Comparison of ENCODE assay signal across 23 cellular contexts in the genomic region with DNA sequence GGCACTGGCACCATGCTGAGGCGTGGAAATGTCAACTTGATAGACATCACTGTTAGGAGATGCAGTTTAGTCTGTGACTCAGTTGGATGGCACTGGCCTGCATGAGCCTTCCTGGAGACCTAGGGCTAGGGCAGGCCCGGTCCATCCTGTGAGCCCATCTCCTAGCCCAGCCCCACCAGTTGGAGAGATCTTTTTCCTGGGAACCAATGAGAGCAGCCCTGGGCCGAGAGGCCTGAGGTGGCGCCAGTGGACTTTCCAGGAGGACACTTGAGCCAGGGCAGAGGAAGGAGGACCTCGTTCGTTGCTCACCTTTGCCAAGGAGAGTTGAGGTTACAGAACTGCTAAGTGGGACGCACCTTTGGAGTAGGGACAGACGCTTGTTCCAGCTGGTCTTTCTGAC.
DNase-seq lines count a peak whose midpoint lies in the region; ATAC-seq and TF ChIP-seq lines count a peak whose summit lies in the region.
"Had no signal": no experiment of that assay in that cellular context is flagged by ENCODE, and none has a peak within 500 bp of the region (broad histone marks: within the 10 kb centered on the region; RNA-seq: fewer than 3 reads in every experiment).

No MANE protein-coding gene starts in this region.

- H3K4me3 ChIP-seq in GM23338 (no peak overlapping the region), left lung (no peak overlapping the region), smooth muscle cell (no peak overlapping the region)
- H3K4me3 ChIP-seq: breast epithelium, SJSA1, skin epidermis had no signal

- H3F3A ChIP-seq in GM23338 (replicated peaks; ENCODE audit: low read depth) (peaks cover 4% of the 10 kb centered on the region; the same call in 1 of the 2 replicates), smooth muscle cell (ENCODE audit: low read depth) (no peaks in the 10 kb centered on the region)

- TF ChIP-seq CTCF in GM23338 (conservative IDR thresholded peaks at IDR 0.05; ENCODE audit: low read depth in 2 of 2) (peak; percentile 11 to 40; a peak in 2 of 4 replicates), left lung (IDR thresholded peaks at IDR 0.05) (no peak), smooth muscle cell (IDR thresholded peaks at IDR 0.05; ENCODE audit: borderline replicate concordance, insufficient read depth, poor library complexity, severe bottlenecking) (no peak)

- no peak overlapping the region for H3K9ac ChIP-seq in smooth muscle cell (ENCODE audit: low read depth)

- no peaks in the 10 kb centered on the region for H3K9me3 ChIP-seq in left lung
- no peaks in the 10 kb centered on the region for H3K9me3 ChIP-seq in smooth muscle cell (replicated peaks; ENCODE audit: low read depth)
- H3K9me3 ChIP-seq: breast epithelium, SJSA1 had no signal

- peak; percentile 18; the same call in 2 of the 3 replicates for ATAC-seq in GM23338
- peak; percentile 31 for ATAC-seq in left lung
- no peak for ATAC-seq in GM19328 (IDR thresholded peaks at IDR 0.05; ENCODE audit: unreplicated experiment)
- ATAC-seq in GM19467 (IDR thresholded peaks at IDR 0.05; ENCODE audit: unreplicated experiment): no peak
- ATAC-seq: natural killer cell, PC-3, T-helper 17 cell had no signal

- no peak overlapping the region for H3K4me3 Mint-ChIP-seq in GM23338
- H3K4me3 Mint-ChIP-seq: activated B cell treated with CpG ODN at 0.5 μM for 24 hours; activated naive CD8-positive, alpha-beta T cell treated with anti-CD3 and anti-CD28 coated beads, Interleukin-2, amount 10 ng/mL, durations not matched to agents 7 days and 5 days; CD4-positive, alpha-beta memory T cell; immature natural killer cell; natural killer cell; T-helper 17 cell had no signal

- H3K4me1 Mint-ChIP-seq in GM23338: peaks cover 57% of the 10 kb centered on the region

- 94% methylated on average over 8 of the region's 8 CpGs for WGBS in smooth muscle cell (ENCODE audit: low lambda C conversion rate)

- H3K4me1 ChIP-seq in GM23338 (ENCODE audit: insufficient read depth) (peaks cover 43% of the 10 kb centered on the region), left lung (peaks cover 4 to 10% of the 10 kb centered on the region in 2 donors), smooth muscle cell (ENCODE audit: low read depth) (peaks cover 6% of the 10 kb centered on the region)
- H3K4me1 ChIP-seq: breast epithelium had no signal

- DNase-seq in GM23338 (ENCODE audit: low spot score): no peak
- DNase-seq in left lung: no peak
- DNase-seq in smooth muscle cell (lab: John Stamatoyannopoulos, UW; ENCODE audit: unreplicated experiment): no peak
- DNase-seq in kidney tubule cell (ENCODE audit: low spot score): no peak
- no peak for DNase-seq in stimulated activated CD4-positive, alpha-beta T cell treated with anti-CD3 and anti-CD28 coated beads, Interleukin-12 subunit alpha, Interleukin-12 subunit beta, amount 100 ng/mL, for 4 hours
- DNase-seq: activated B cell treated with CpG ODN at 0.5 μM for 24 hours; activated naive CD8-positive, alpha-beta T cell treated with anti-CD3 and anti-CD28 coated beads, Interleukin-2, amount 10 ng/mL, durations not matched to agents 7 days and 5 days; CD4-positive, alpha-beta memory T cell; DMS53; immature natural killer cell; KBM-7; natural killer cell; NCI-H1694; NCI-H2227 treated with DMSO at 0.1 percent for 48 hours; PC-3; stimulated activated CD4-positive, alpha-beta T cell treated with anti-CD3 and anti-CD28 coated beads, Interleukin-4, amount 100 ng/mL, for 1 hour; T-helper 17 cell had no signal

- H3K27me3 ChIP-seq in GM23338 (ENCODE audit: insufficient read depth) (no peaks in the 10 kb centered on the region), left lung (no peaks in the 10 kb centered on the region), smooth muscle cell (ENCODE audit: low read depth) (no peaks in the 10 kb centered on the region)
- H3K27me3 ChIP-seq: breast epithelium, SJSA1 had no signal

- no peaks in the 10 kb centered on the region for H3K9me3 Mint-ChIP-seq in GM23338
- H3K9me3 Mint-ChIP-seq: activated B cell treated with CpG ODN at 0.5 μM for 24 hours; activated naive CD8-positive, alpha-beta T cell treated with anti-CD3 and anti-CD28 coated beads, Interleukin-2, amount 10 ng/mL, durations not matched to agents 7 days and 5 days; CD4-positive, alpha-beta memory T cell; immature natural killer cell; natural killer cell had no signal

- H3K36me3 ChIP-seq in GM23338 (ENCODE audit: insufficient read depth) (no peaks in the 10 kb centered on the region), left lung (no peaks in the 10 kb centered on the region), smooth muscle cell (ENCODE audit: low read depth) (no peaks in the 10 kb centered on the region)
- H3K36me3 ChIP-seq: breast epithelium had no signal

- H4K20me1 ChIP-seq in GM23338 (replicated peaks; ENCODE audit: insufficient read depth): peaks cover 25% of the 10 kb centered on the region
- H4K20me1 ChIP-seq in smooth muscle cell (ENCODE audit: low read depth): peaks cover 88% of the 10 kb centered on the region

- H3K9me2 ChIP-seq in GM23338 (ENCODE audit: insufficient read depth): no peaks in the 10 kb centered on the region

- H3K27ac Mint-ChIP-seq in GM23338: peak overlapping the region; percentile 46; the same call in 1 of the 2 replicates
- H3K27ac Mint-ChIP-seq: activated B cell treated with CpG ODN at 0.5 μM for 24 hours; activated naive CD8-positive, alpha-beta T cell treated with anti-CD3 and anti-CD28 coated beads, Interleukin-2, amount 10 ng/mL, durations not matched to agents 7 days and 5 days; T-helper 17 cell had no signal

- intact Hi-C loops in left lung (cut with DNase I): loop anchor here in 1 of 2 donors (5.0 kb wide), 1 partner anchor 153 kb away; no protein-coding TSS in a partner anchor

- 0 out of 2 replicates have a peak overlapping the region, but pooled peaks have one; percentile 52 for H3K27ac ChIP-seq in GM23338 (ENCODE audit: low read depth)
- H3K27ac ChIP-seq in cingulate gyrus (ENCODE audit: low read depth, low read length): peak overlapping the region; percentile 72
- peak overlapping the region in 1 of 2 donors; percentile 7 for H3K27ac ChIP-seq in left lung
- H3K27ac ChIP-seq in smooth muscle cell (ENCODE audit: low read depth): peak overlapping the region; percentile 40
- H3K27ac ChIP-seq: SJSA1 had no signal

- peaks cover 63% of the 10 kb centered on the region for H3K79me2 ChIP-seq in GM23338 (replicated peaks; ENCODE audit: insufficient read depth)
- H3K79me2 ChIP-seq in smooth muscle cell (ENCODE audit: low read depth): peaks cover 48% of the 10 kb centered on the region

- H2AFZ ChIP-seq in GM23338 (no peak overlapping the region), smooth muscle cell (ENCODE audit: low read depth) (no peak overlapping the region)

- H3K4me2 ChIP-seq in GM23338: no peak overlapping the region
- H3K4me2 ChIP-seq in smooth muscle cell: peak overlapping the region; percentile 45

- peaks cover 19% of the 10 kb centered on the region for H3K27me3 Mint-ChIP-seq in GM23338 (ENCODE audit: insufficient read depth, low read depth, poor library complexity)
- H3K27me3 Mint-ChIP-seq: activated B cell treated with CpG ODN at 0.5 μM for 24 hours; activated naive CD8-positive, alpha-beta T cell treated with anti-CD3 and anti-CD28 coated beads, Interleukin-2, amount 10 ng/mL, durations not matched to agents 7 days and 5 days; CD4-positive, alpha-beta memory T cell; T-helper 17 cell had no signal

- peaks cover 2% of the 10 kb centered on the region; the same call in 1 of the 3 replicates for H3K36me3 Mint-ChIP-seq in GM23338 (ENCODE audit: low read depth)
- H3K36me3 Mint-ChIP-seq: natural killer cell had no signal

Comparison
In these comparisons a context has a peak if more than half of its experiments do, and no peak if none do; other contexts are left out.
1. ATAC-seq: peak in GM23338 (single experiment) and left lung (single experiment); none in GM19328 (single experiment) and GM19467 (single experiment).
2. CTCF ChIP-seq: peak in GM23338 (2 of 2); none in left lung (0 of 2) and smooth muscle cell (single experiment).